28 cellular contexts compared by ENCODE assay signal in genomic region chr1:9167638-9168037, GRCh38. TPM values are rescaled to one million over a fixed set of nuclear protein-coding genes. Genes with fewer than 3 reads are reported as not detected.
DNase-seq lines count a peak whose midpoint lies in the region; TF ChIP-seq lines count a peak whose summit lies in the region.
"Had no signal": no experiment of that assay in that cellular context is flagged by ENCODE, and none has a peak within 500 bp of the region (broad histone marks: within the 10 kb centered on the region; RNA-seq: fewer than 3 reads in every experiment).

No MANE protein-coding gene starts in this region.

- H3K27ac Mint-ChIP-seq in endodermal cell (peak overlapping the region; percentile 11), Caco-2 (ENCODE audit: unreplicated experiment) (no peak overlapping the region)
- H3K27ac Mint-ChIP-seq: activated naive CD8-positive, alpha-beta T cell treated with anti-CD3 and anti-CD28 coated beads, Interleukin-2, amount 10 ng/mL, durations not matched to agents 7 days and 5 days; progenitor cell of endocrine pancreas had no signal

- H3K4me1 Mint-ChIP-seq in endodermal cell (peaks cover 25% of the 10 kb centered on the region), Caco-2 (ENCODE audit: low read depth, unreplicated experiment) (no peaks in the 10 kb centered on the region)
- H3K4me1 Mint-ChIP-seq: activated naive CD8-positive, alpha-beta T cell treated with anti-CD3 and anti-CD28 coated beads, Interleukin-2, amount 10 ng/mL, durations not matched to agents 7 days and 5 days had no signal

- TF ChIP-seq EP300 in Ishikawa (IDR thresholded peaks at IDR 0.05; ENCODE audit: borderline replicate concordance) (no peak), stomach (IDR thresholded peaks at IDR 0.05) (no peak)

- BruUV-seq in Caco-2 (replicated peaks; lab: Mats Ljungman, UMichigan) = no TSS peak

- H3K4me3 ChIP-seq in endodermal cell (ENCODE audit: low read length) (no peak overlapping the region), stomach (no peak overlapping the region), Caco-2 (ENCODE audit: low read depth, low read length) (no peak overlapping the region)
- H3K4me3 ChIP-seq: SJSA1, transverse colon had no signal

- no peak for TF ChIP-seq POLR2A in stomach (IDR thresholded peaks at IDR 0.05)

- H3K36me3 ChIP-seq in endodermal cell (ENCODE audit: control insufficient read depth, insufficient read depth, low read length) (no peaks in the 10 kb centered on the region), stomach (no peaks in the 10 kb centered on the region), Caco-2 (ENCODE audit: control insufficient read depth, insufficient read depth, low read length) (no peaks in the 10 kb centered on the region)
- H3K36me3 ChIP-seq: neutrophil, transverse colon had no signal

- no peak overlapping the region for H3K9ac ChIP-seq in endodermal cell (ENCODE audit: extremely low read depth, low read length, poor library complexity, severe bottlenecking)

- H3K9me3 Mint-ChIP-seq in endodermal cell (no peaks in the 10 kb centered on the region), Caco-2 (ENCODE audit: unreplicated experiment) (no peaks in the 10 kb centered on the region)
- H3K9me3 Mint-ChIP-seq: activated naive CD8-positive, alpha-beta T cell treated with anti-CD3 and anti-CD28 coated beads, Interleukin-2, amount 10 ng/mL, durations not matched to agents 7 days and 5 days had no signal

- H3K27me3 ChIP-seq in endodermal cell (ENCODE audit: control insufficient read depth, insufficient read depth, low read length, poor library complexity, severe bottlenecking) (no peaks in the 10 kb centered on the region), stomach (no peaks in the 10 kb centered on the region), Caco-2 (replicated peaks; ENCODE audit: control insufficient read depth, insufficient read depth, low read length) (no peaks in the 10 kb centered on the region)
- H3K27me3 ChIP-seq: neutrophil, SJSA1, transverse colon had no signal

- H3K4me3 Mint-ChIP-seq in endodermal cell = no peak overlapping the region
- no peak overlapping the region for H3K4me3 Mint-ChIP-seq in Caco-2 (ENCODE audit: unreplicated experiment)
- H3K4me3 Mint-ChIP-seq: activated naive CD8-positive, alpha-beta T cell treated with anti-CD3 and anti-CD28 coated beads, Interleukin-2, amount 10 ng/mL, durations not matched to agents 7 days and 5 days; CD14-positive monocyte had no signal

- H3K27ac ChIP-seq in endodermal cell (ENCODE audit: low read depth, low read length) (no peak overlapping the region), stomach (no peak overlapping the region)
- H3K27ac ChIP-seq: 22Rv1, neutrophil, SJSA1, transverse colon, WERI-Rb-1 had no signal

- H3K27me3 Mint-ChIP-seq in endodermal cell (ENCODE audit: insufficient read depth) = no peaks in the 10 kb centered on the region
- H3K27me3 Mint-ChIP-seq in Caco-2 (ENCODE audit: insufficient read depth, unreplicated experiment) = no peaks in the 10 kb centered on the region
- H3K27me3 Mint-ChIP-seq: activated naive CD8-positive, alpha-beta T cell treated with anti-CD3 and anti-CD28 coated beads, Interleukin-2, amount 10 ng/mL, durations not matched to agents 7 days and 5 days; progenitor cell of endocrine pancreas had no signal

- no peak for TF ChIP-seq CTCF in endodermal cell (conservative IDR thresholded peaks at IDR 0.05)
- TF ChIP-seq CTCF in stomach (IDR thresholded peaks at IDR 0.05) = no peak
- TF ChIP-seq CTCF in Caco-2 (IDR thresholded peaks at IDR 0.05; ENCODE audit: insufficient read depth in 1 of 2, low read depth in 1 of 2, low read length in 1 of 2, severe bottlenecking in 1 of 2, unreplicated experiment in 1 of 2) = no peak

- peak; percentile 39 for DNase-seq in DMS53 (lab: John Stamatoyannopoulos, UW)
- no peak for DNase-seq in DMS53 treated with DMSO at 0.1 percent for 48 hours (lab: John Stamatoyannopoulos, UW; ENCODE audit: unreplicated experiment)
- no peak for DNase-seq in endodermal cell
- peak; percentile 56 for DNase-seq in stomach
- no peak for DNase-seq in Caco-2
- no peak for DNase-seq in NCI-H1436 (lab: John Stamatoyannopoulos, UW)
- no peak for DNase-seq in NOMO-1 treated with dmso at 0.1 percent for 144 hours (lab: John Stamatoyannopoulos, UW; ENCODE audit: unreplicated experiment)
- DNase-seq: activated CD4-positive, alpha-beta T cell treated with anti-CD3 and anti-CD28 coated beads for 48 hours; activated effector memory CD4-positive, alpha-beta T cell treated with Interleukin-2 at 50 U/mL for 16 hours; activated naive CD8-positive, alpha-beta T cell treated with anti-CD3 and anti-CD28 coated beads, Interleukin-2, amount 10 ng/mL, durations not matched to agents 7 days and 5 days; aorta; cortex of kidney; EL; GOT3; islet precursor cell; KG1; left ventricle myocardium superior; mesendoderm; NCI-H1436 treated with DMSO at 0.1 percent for 48 hours; stimulated activated CD4-positive, alpha-beta T cell treated with anti-CD3 and anti-CD28 coated beads, Interleukin-4, amount 100 ng/mL, for 1 hour; transverse colon; WERI-Rb-1 had no signal

- H3K9me3 ChIP-seq in endodermal cell (ENCODE audit: control insufficient read depth, low read length) (no peaks in the 10 kb centered on the region), stomach (no peaks in the 10 kb centered on the region), Caco-2 (no peaks in the 10 kb centered on the region)
- H3K9me3 ChIP-seq: neutrophil, SJSA1, transverse colon had no signal

- TF ChIP-seq RAD21 in Ishikawa (IDR thresholded peaks at IDR 0.05; ENCODE audit: low read depth) = no peak

- CTCF ChIA-PET in Caco-2 (lab: Charles Lee) = interaction anchor here (0.6 to 0.7 kb wide), 3 partner anchors 21 to 38 kb away, joined by 3 to 9 read pairs (median 4); no protein-coding TSS in a partner anchor

- WGBS in endodermal cell (ENCODE audit: insufficient coverage in 1 of 2, insufficient read length in 1 of 2), 2 experiments = 91 to 100% methylated on average over 2 of the region's 2 CpGs
- 34 to 64% (median 51%) methylated on average over 2 of the region's 2 CpGs for whole genome bisulfite sequencing in stomach, 5 donors

- H3K4me1 ChIP-seq in endodermal cell (ENCODE audit: control insufficient read depth, insufficient read depth, low read length) (peaks cover 15% of the 10 kb centered on the region), stomach (peaks cover 15 to 62% (median 36%) of the 10 kb centered on the region in 4 donors), Caco-2 (peaks cover 18% of the 10 kb centered on the region)

- intact Hi-C loops in stomach (cut with DNase I; ENCODE audit: low total_unique reads) (no loop called here), Caco-2 (cut with micrococcal nuclease; ENCODE audit: unreplicated experiment) (no loop called here)

- H3K36me3 Mint-ChIP-seq in endodermal cell (ENCODE audit: low read depth) = no peaks in the 10 kb centered on the region
- H3K36me3 Mint-ChIP-seq in Caco-2 (ENCODE audit: insufficient read depth, unreplicated experiment) = peaks cover 10% of the 10 kb centered on the region
- H3K36me3 Mint-ChIP-seq: CD14-positive monocyte had no signal

- POLR2A ChIA-PET in Caco-2 (lab: Charles Lee) = no interaction called here

TF ChIP-seq in Ishikawa, 13 proteins besides CTCF, POLR2A, EP300 and RAD21:
- TF ChIP-seq TEAD4 (IDR thresholded peaks at IDR 0.05) (no peak), USF1 (IDR thresholded peaks at IDR 0.05) (peak; percentile 47; the same call in 1 of the 2 replicates)

RNA-seq across cellular contexts. Expression of gene GPR157, which starts 38.7 kb away (rescaled TPM):
- 1 to 10 TPM; 2.3 to 5.0 TPM for total RNA-seq in endodermal cell
- polyA plus RNA-seq in endodermal cell (2013, experiment 1 of 2) = 4.3 TPM
- polyA plus RNA-seq in endodermal cell (2013, experiment 2 of 2) = 1.8 TPM
- total RNA-seq in stomach = 10 to 100 TPM in 1 of 5 donors, 1 to 10 TPM in 4; 3.1 to 16.5 (median 7.0) TPM
- 1 to 10 TPM in 2 of 3 donors, under 1 TPM in 1; 0.15 to 3.7 (median 1.1) TPM for polyA plus RNA-seq in stomach
- 14.0 and 17.2 TPM in 2 replicates for total RNA-seq in Caco-2 (2022)

Comparison
In these comparisons a context has a peak if more than half of its experiments do, and no peak if none do; other contexts are left out.
1. DNase-seq: peak in DMS53 (single experiment) and stomach (single experiment); none in DMS53 treated with DMSO at 0.1 percent for 48 hours (single experiment), endodermal cell (single experiment), Caco-2 (0 of 2), NCI-H1436 (single experiment) and NOMO-1 treated with dmso at 0.1 percent for 144 hours (single experiment).